ENCODE assay signal across 21 cellular contexts in genomic region chr6:137070303-137070702, GRCh38. TPM values are rescaled to one million over a fixed set of nuclear protein-coding genes. Genes with fewer than 3 reads are reported as not detected.
DNase-seq lines count a peak whose midpoint lies in the region; ATAC-seq lines count a peak whose summit lies in the region.
"Had no signal": no experiment of that assay in that cellular context is flagged by ENCODE, and none has a peak within 500 bp of the region (broad histone marks: within the 10 kb centered on the region; RNA-seq: fewer than 3 reads in every experiment).

No MANE protein-coding gene starts in this region.

- no peak for ATAC-seq in T-helper 17 cell
- ATAC-seq: A549; CD8-positive, alpha-beta T cell had no signal

- H4K20me1 ChIP-seq in BLaER1 treated with 17β-estradiol and CSF1 and Interleukin-3, amounts not matched to agents 10 nM and 100 nM, result no peaks in the 10 kb centered on the region

- H3K27me3 ChIP-seq in BLaER1 treated with 17β-estradiol and CSF1 and Interleukin-3, amounts not matched to agents 10 nM and 100 nM, result no peaks in the 10 kb centered on the region
- H3K27me3 ChIP-seq: BE2C had no signal

- no peak overlapping the region for H3K27ac Mint-ChIP-seq in T-helper 17 cell
- H3K27ac Mint-ChIP-seq: CD4-positive, CD25-positive, alpha-beta regulatory T cell; CD8-positive, alpha-beta T cell; HFFc6 had no signal

- peaks cover 5% of the 10 kb centered on the region for H3K36me3 Mint-ChIP-seq in T-helper 17 cell (ENCODE audit: low read depth)
- H3K36me3 Mint-ChIP-seq: CD4-positive, CD25-positive, alpha-beta regulatory T cell; CD8-positive, alpha-beta T cell had no signal

- H3K36me3 ChIP-seq in BLaER1 treated with 17β-estradiol and CSF1 and Interleukin-3, amounts not matched to agents 10 nM and 100 nM, result no peaks in the 10 kb centered on the region
- H3K36me3 ChIP-seq: BE2C, HAP-1 had no signal

- H3K27ac ChIP-seq in BLaER1 treated with 17β-estradiol and CSF1 and Interleukin-3, amounts not matched to agents 10 nM and 100 nM, result no peak overlapping the region
- H3K27ac ChIP-seq: A549, C4-2B had no signal

- peaks cover 7% of the 10 kb centered on the region for H3K4me1 Mint-ChIP-seq in T-helper 17 cell
- H3K4me1 Mint-ChIP-seq: CD4-positive, CD25-positive, alpha-beta regulatory T cell had no signal

- H3K4me3 ChIP-seq in BLaER1 treated with 17β-estradiol and CSF1 and Interleukin-3, amounts not matched to agents 10 nM and 100 nM, result no peak overlapping the region
- H3K4me3 ChIP-seq: A549, HAP-1 had no signal

- peak overlapping the region in 8 of 11 experiments; percentile 28 to 58 (median 38); a peak in 12 of 22 replicates for H3K4me2 ChIP-seq in BLaER1 treated with 17β-estradiol and CSF1 and Interleukin-3, amounts not matched to agents 10 nM and 100 nM
- H3K4me2 ChIP-seq: A549 had no signal

- DNase-seq in HT-29 (ENCODE audit: low spot score) (peak; percentile 36), T-helper 17 cell (no peak), OCI-M2 (lab: John Stamatoyannopoulos, UW; ENCODE audit: unreplicated experiment) (no peak)
- DNase-seq in activated CD4-positive, CD25-positive, alpha-beta regulatory T cell (lab: John Stamatoyannopoulos, UW), result no peak
- no peak for DNase-seq in activated CD4-positive, alpha-beta T cell treated with anti-CD3 and anti-CD28 coated beads, Interleukin-2, amount 50 U/mL, for 48 hours
- DNase-seq: 8988T; ACHN; AML-193; BE2C; CD4-positive, CD25-positive, alpha-beta regulatory T cell; CD8-positive, alpha-beta T cell; DMS 273 treated with DMSO at 0.1 percent for 48 hours; DMS79; GF-D8; GOT3; HFFc6 had no signal

- peaks cover 29% of the 10 kb centered on the region for H3K27me3 Mint-ChIP-seq in T-helper 17 cell

- peak overlapping the region; percentile 10 for H3K4me3 Mint-ChIP-seq in T-helper 17 cell
- H3K4me3 Mint-ChIP-seq: CD4-positive, CD25-positive, alpha-beta regulatory T cell; CD8-positive, alpha-beta T cell; HFFc6 had no signal

- peaks cover 0 to 9% (median 7%) of the 10 kb centered on the region in 10 experiments; a peak in 10 of 20 replicates for H3K4me1 ChIP-seq in BLaER1 treated with 17β-estradiol and CSF1 and Interleukin-3, amounts not matched to agents 10 nM and 100 nM
- H3K4me1 ChIP-seq: A549, BE2C, HAP-1 had no signal

- peaks cover 0 to 10% (median 6%) of the 10 kb centered on the region in 11 experiments; a peak in 6 of 22 replicates for H3K9me3 ChIP-seq in BLaER1 treated with 17β-estradiol and CSF1 and Interleukin-3, amounts not matched to agents 10 nM and 100 nM (replicated peaks in 1 of 11)
- H3K9me3 ChIP-seq in T-helper 17 cell (ENCODE audit: control insufficient read depth, low read length, poor library complexity, severe bottlenecking), result no peaks in the 10 kb centered on the region
- H3K9me3 ChIP-seq: BE2C, HAP-1 had no signal

- H3K9ac ChIP-seq in BLaER1 treated with 17β-estradiol and CSF1 and Interleukin-3, amounts not matched to agents 10 nM and 100 nM, result no peak overlapping the region

RNA-seq across cellular contexts. Expression of gene IL20RA, which starts 25.5 kb away (rescaled TPM):
- 7.9 and 16.7 TPM in 2 replicates for total RNA-seq in HT-29 (2014; rRNA removed; shearing (Covaris generic))
- total RNA-seq in T-helper 17 cell, result not detected
- total RNA-seq: CD4-positive, CD25-positive, alpha-beta regulatory T cell; CD8-positive, alpha-beta T cell; G401; HFFc6 had no signal
